In the genomic region with DNA sequence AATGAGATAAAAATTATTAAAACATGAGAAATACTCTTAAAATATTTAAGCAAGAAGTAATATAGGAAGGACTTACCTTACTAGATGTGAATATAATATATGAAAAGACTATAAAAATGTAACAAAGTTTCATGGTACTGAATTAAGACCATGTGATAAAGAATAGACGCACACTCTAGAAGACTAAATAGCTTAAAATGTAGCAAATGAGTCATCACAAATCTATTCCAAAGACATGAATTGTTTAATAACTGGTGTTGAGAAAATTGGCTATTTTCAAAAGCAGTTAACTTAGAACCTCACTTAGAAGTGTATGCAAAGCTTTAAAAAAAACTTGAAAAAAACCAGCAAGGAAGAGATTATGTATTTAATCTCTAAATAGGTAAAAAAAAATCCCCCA, we compare ENCODE assay signal across 24 cellular contexts.
DNase-seq lines count a peak whose midpoint lies in the region; ATAC-seq and TF ChIP-seq lines count a peak whose summit lies in the region.
"Had no signal": no experiment of that assay in that cellular context is flagged by ENCODE, and none has a peak within 500 bp of the region (broad histone marks: within the 10 kb centered on the region; RNA-seq: fewer than 3 reads in every experiment).

No MANE protein-coding gene starts in this region.

- no peaks in the 10 kb centered on the region; the same call in 1 of the 2 replicates for H3K27me3 Mint-ChIP-seq in HFFc6 (ENCODE audit: insufficient read depth)
- no peaks in the 10 kb centered on the region for H3K27me3 Mint-ChIP-seq in endodermal cell (ENCODE audit: insufficient read depth)
- H3K27me3 Mint-ChIP-seq: activated CD4-positive, alpha-beta T cell treated with anti-CD3 and anti-CD28 coated beads, Interleukin-2, amount 10 ng/mL, durations not matched to agents 24 days and 14 days; CD4-positive, CD25-positive, alpha-beta regulatory T cell had no signal

- H3K9me3 ChIP-seq in A673 (ENCODE audit: low read depth, low read length, poor library complexity, severe bottlenecking) = no peaks in the 10 kb centered on the region
- no peaks in the 10 kb centered on the region for H3K9me3 ChIP-seq in tibial nerve
- H3K9me3 ChIP-seq in endodermal cell (ENCODE audit: control insufficient read depth, low read length) = no peaks in the 10 kb centered on the region
- H3K9me3 ChIP-seq: ascending aorta, right lobe of liver, upper lobe of left lung had no signal

- no peaks in the 10 kb centered on the region for H3K27me3 ChIP-seq in A673 (replicated peaks; ENCODE audit: insufficient read depth, low read depth, low read length, poor library complexity)
- no peaks in the 10 kb centered on the region for H3K27me3 ChIP-seq in tibial nerve
- H3K27me3 ChIP-seq in endodermal cell (ENCODE audit: control insufficient read depth, insufficient read depth, low read length, poor library complexity, severe bottlenecking) = no peaks in the 10 kb centered on the region
- H3K27me3 ChIP-seq: ascending aorta, right lobe of liver, upper lobe of left lung had no signal

- no peaks in the 10 kb centered on the region for H3K9me3 Mint-ChIP-seq in HFFc6
- no peaks in the 10 kb centered on the region for H3K9me3 Mint-ChIP-seq in endodermal cell
- H3K9me3 Mint-ChIP-seq: activated CD4-positive, alpha-beta T cell treated with anti-CD3 and anti-CD28 coated beads, Interleukin-2, amount 10 ng/mL, durations not matched to agents 24 days and 14 days; activated T-helper 1 cell treated with anti-CD3 and anti-CD28 coated beads, Interleukin-12 subunit alpha, Interleukin-12 subunit beta, Interleukin-2, Interleukin-4 antibody, amounts not matched to agents 30 ng/mL and 10 ng/mL and 1 ng/mL, durations not matched to agents 14 hours and 24 hours and 36 hours had no signal

- no peak for ATAC-seq in GM21825 (IDR thresholded peaks at IDR 0.05; ENCODE audit: unreplicated experiment)
- ATAC-seq: right lobe of liver had no signal

- DNase-seq in A673 (ENCODE audit: low spot score) = peak; percentile 25
- DNase-seq in HFFc6 = peak; percentile 27
- DNase-seq in astrocyte of the cerebellum (ENCODE audit: low read depth) = peak; percentile 11
- peak; percentile 55 for DNase-seq in fibroblast of villous mesenchyme (ENCODE audit: low read depth)
- DNase-seq in GM13976 (ENCODE audit: low spot score) = no peak
- no peak for DNase-seq in tibial nerve (ENCODE audit: low spot score in 2 of 2)
- DNase-seq in endodermal cell = no peak
- DNase-seq: activated CD4-positive, alpha-beta T cell treated with anti-CD3 and anti-CD28 coated beads, Interleukin-2, amount 10 ng/mL, durations not matched to agents 24 days and 14 days; activated naive CD4-positive, alpha-beta T cell treated with anti-CD3 and anti-CD28 coated beads, Interleukin-2, amount 50 U/mL, for 16 hours; CD4-positive, CD25-positive, alpha-beta regulatory T cell; DMS 273 treated with DMSO at 0.1 percent for 48 hours; effector CD8-positive, alpha-beta T cell; GF-D8; glutamatergic neuron; NCI-H1105 treated with DMSO at 0.1 percent for 48 hours; NCI-H524; occipital lobe; right lobe of liver; upper lobe of left lung had no signal

- H3K4me3 ChIP-seq in A673 (ENCODE audit: low read depth, low read length, poor library complexity, severe bottlenecking) = no peak overlapping the region
- no peak overlapping the region for H3K4me3 ChIP-seq in astrocyte of the cerebellum (ENCODE audit: low read depth, low read length)
- no peak overlapping the region for H3K4me3 ChIP-seq in fibroblast of villous mesenchyme (ENCODE audit: low read depth, low read length)
- H3K4me3 ChIP-seq in tibial nerve = no peak overlapping the region
- no peak overlapping the region for H3K4me3 ChIP-seq in endodermal cell (ENCODE audit: low read length)
- H3K4me3 ChIP-seq: ascending aorta, right lobe of liver, SK-N-MC, upper lobe of left lung had no signal

- no peak overlapping the region for H3K27ac ChIP-seq in A673 (ENCODE audit: low read depth, low read length, poor library complexity, severe bottlenecking)
- H3K27ac ChIP-seq in tibial nerve = no peak overlapping the region
- no peak overlapping the region for H3K27ac ChIP-seq in endodermal cell (ENCODE audit: low read depth, low read length)
- H3K27ac ChIP-seq: ascending aorta, right lobe of liver, SK-N-MC, upper lobe of left lung, VCaP had no signal

- BruUV-seq in A673 (replicated peaks; lab: Mats Ljungman, UMichigan) = no TSS peak

- H3K4me1 Mint-ChIP-seq in HFFc6 (ENCODE audit: low read depth) = peaks cover 45% of the 10 kb centered on the region
- H3K4me1 Mint-ChIP-seq in endodermal cell = no peaks in the 10 kb centered on the region
- H3K4me1 Mint-ChIP-seq: activated CD4-positive, alpha-beta T cell treated with anti-CD3 and anti-CD28 coated beads, Interleukin-2, amount 10 ng/mL, durations not matched to agents 24 days and 14 days; CD4-positive, CD25-positive, alpha-beta regulatory T cell had no signal

- TF ChIP-seq CTCF in A673 (conservative IDR thresholded peaks at IDR 0.05; ENCODE audit: low read depth, low read length) (no peak), HFFc6 (IDR thresholded peaks at IDR 0.05) (no peak), astrocyte of the cerebellum (IDR thresholded peaks at IDR 0.05; ENCODE audit: low read depth, low read length, missing control alignments) (no peak), fibroblast of villous mesenchyme (IDR thresholded peaks at IDR 0.05; ENCODE audit: insufficient read depth, low read depth, low read length) (no peak), GM13976 (IDR thresholded peaks at IDR 0.05; ENCODE audit: borderline replicate concordance, control extremely low read depth, extremely low read depth, insufficient read depth, missing control alignments) (no peak), tibial nerve (IDR thresholded peaks at IDR 0.05) (no peak), endodermal cell (conservative IDR thresholded peaks at IDR 0.05) (no peak)

- TF ChIP-seq EP300 in tibial nerve (IDR thresholded peaks at IDR 0.05) = no peak

- H3K27ac Mint-ChIP-seq in HFFc6 (peak overlapping the region; percentile 58), endodermal cell (no peak overlapping the region)
- H3K27ac Mint-ChIP-seq: activated CD4-positive, alpha-beta T cell treated with anti-CD3 and anti-CD28 coated beads, Interleukin-2, amount 10 ng/mL, durations not matched to agents 24 days and 14 days; activated T-helper 1 cell treated with anti-CD3 and anti-CD28 coated beads, Interleukin-12 subunit alpha, Interleukin-12 subunit beta, Interleukin-2, Interleukin-4 antibody, amounts not matched to agents 30 ng/mL and 10 ng/mL and 1 ng/mL, durations not matched to agents 14 hours and 24 hours and 36 hours; CD4-positive, CD25-positive, alpha-beta regulatory T cell had no signal

- TF ChIP-seq POLR2A in tibial nerve (IDR thresholded peaks at IDR 0.05) = no peak

- intact Hi-C loops in A673 (cut with micrococcal nuclease; ENCODE audit: unreplicated experiment) = no loop called here

- H3K4me1 ChIP-seq in A673 (ENCODE audit: insufficient read depth, low read length, poor library complexity, severe bottlenecking) = peaks cover 7% of the 10 kb centered on the region
- peaks cover 0 to 6% (median 0%) of the 10 kb centered on the region in 4 donors for H3K4me1 ChIP-seq in tibial nerve
- no peaks in the 10 kb centered on the region for H3K4me1 ChIP-seq in endodermal cell (ENCODE audit: control insufficient read depth, insufficient read depth, low read length)
- H3K4me1 ChIP-seq: right lobe of liver, upper lobe of left lung had no signal

- H3K36me3 ChIP-seq in A673 (ENCODE audit: insufficient read depth, low read length, poor library complexity, severe bottlenecking) (no peaks in the 10 kb centered on the region), tibial nerve (no peaks in the 10 kb centered on the region), endodermal cell (ENCODE audit: control insufficient read depth, insufficient read depth, low read length) (no peaks in the 10 kb centered on the region)
- H3K36me3 ChIP-seq: ascending aorta, right lobe of liver, upper lobe of left lung had no signal

- peak overlapping the region; percentile 57 for H3K4me3 Mint-ChIP-seq in HFFc6
- no peak overlapping the region for H3K4me3 Mint-ChIP-seq in endodermal cell
- H3K4me3 Mint-ChIP-seq: activated CD4-positive, alpha-beta T cell treated with anti-CD3 and anti-CD28 coated beads, Interleukin-2, amount 10 ng/mL, durations not matched to agents 24 days and 14 days; activated T-helper 1 cell treated with anti-CD3 and anti-CD28 coated beads, Interleukin-12 subunit alpha, Interleukin-12 subunit beta, Interleukin-2, Interleukin-4 antibody, amounts not matched to agents 30 ng/mL and 10 ng/mL and 1 ng/mL, durations not matched to agents 14 hours and 24 hours and 36 hours; CD4-positive, CD25-positive, alpha-beta regulatory T cell had no signal

- POLR2A ChIA-PET in A673 (lab: Charles Lee; ENCODE audit: low non-redundant PET) = no interaction called here

- CTCF ChIA-PET in A673 (lab: Charles Lee) = no interaction called here

- no peaks in the 10 kb centered on the region; the same call in 1 of the 2 replicates for H3K36me3 Mint-ChIP-seq in HFFc6 (ENCODE audit: low read depth)
- H3K36me3 Mint-ChIP-seq in endodermal cell (ENCODE audit: low read depth) = no peaks in the 10 kb centered on the region
- H3K36me3 Mint-ChIP-seq: CD4-positive, CD25-positive, alpha-beta regulatory T cell had no signal

- no peak overlapping the region for H3K9ac ChIP-seq in endodermal cell (ENCODE audit: extremely low read depth, low read length, poor library complexity, severe bottlenecking)

- in situ Hi-C loops in astrocyte of the cerebellum (cut with HindIII; ENCODE audit: low sequenced_read_pairs) (no loop called here), GM13976 (cut with MboI; ENCODE audit: low sequenced_read_pairs, unreplicated experiment) (no loop called here)

- WGBS in tibial nerve, 2 donors = 36 to 57% methylated on average over 1 of the region's 1 CpG
- 100% methylated on average over 1 of the region's 1 CpG; no CpG with 5 or more reads in 1 of the 2 experiments for WGBS in endodermal cell (ENCODE audit: insufficient coverage in 1 of 2, insufficient read length in 1 of 2), 2 experiments

Comparison
In these comparisons a context has a peak if more than half of its experiments do, and no peak if none do; other contexts are left out.
1. DNase-seq: peak in A673 (single experiment), HFFc6 (single experiment), astrocyte of the cerebellum (single experiment) and fibroblast of villous mesenchyme (single experiment); none in GM13976 (single experiment), tibial nerve (0 of 2) and endodermal cell (single experiment).